ENCODE assay signal across 13 cellular contexts in genomic region chr10:102599565-102600327, GRCh38. TPM values are rescaled to one million over a fixed set of nuclear protein-coding genes. Genes with fewer than 3 reads are reported as not detected.
A peak's percentile ranks its signal among the peaks of the same experiment; 100 is the strongest.
DNase-seq lines count a peak whose midpoint lies in the region; ATAC-seq, FAIRE-seq and TF ChIP-seq lines count a peak whose summit lies in the region.
"Had no signal": no experiment of that assay in that cellular context is flagged by ENCODE, and none has a peak within 500 bp of the region (broad histone marks: within the 10 kb centered on the region; RNA-seq: fewer than 3 reads in every experiment).

No MANE protein-coding gene starts in this region.

- H3K4me2 ChIP-seq in BLaER1 treated with 17β-estradiol and CSF1 and Interleukin-3, amounts not matched to agents 10 nM and 100 nM = peak overlapping the region; percentile 51 to 83 (median 71)

- peaks cover 34 to 73% (median 61%) of the 10 kb centered on the region in 10 experiments for H3K4me1 ChIP-seq in BLaER1 treated with 17β-estradiol and CSF1 and Interleukin-3, amounts not matched to agents 10 nM and 100 nM

- H3K36me3 Mint-ChIP-seq in nephron progenitor cell (ENCODE audit: low read depth) = peaks cover 34% of the 10 kb centered on the region
- H3K36me3 Mint-ChIP-seq: activated naive CD4-positive, alpha-beta T cell treated with anti-CD3 and anti-CD28 coated beads, Interleukin-2, amount 50 U/mL, for 72 hours had no signal

- ATAC-seq in GM18907 (IDR thresholded peaks at IDR 0.05; ENCODE audit: unreplicated experiment) = no peak
- ATAC-seq: activated naive CD4-positive, alpha-beta T cell treated with anti-CD3 and anti-CD28 coated beads, Interleukin-2, amount 50 U/mL, for 72 hours; Panc1 had no signal

- DNase-seq in RPMI7951 (ENCODE audit: low read depth) (peak; percentile 76), fibroblast of the aortic adventitia (ENCODE audit: low read depth) (peak; percentile 74), nephron progenitor cell (no peak), NCI-H2107 (lab: John Stamatoyannopoulos, UW) (no peak), D721Med (ENCODE audit: insufficient read length, low spot score) (no peak)
- no peak for DNase-seq in stimulated activated CD4-positive, alpha-beta T cell treated with anti-CD3 and anti-CD28 coated beads, Interleukin-2, amount 100 ng/mL, for 24 hours
- DNase-seq: activated CD4-positive, alpha-beta T cell treated with anti-CD3 and anti-CD28 coated beads for 1 hour; HFFc6; NCI-H1436 had no signal

- FAIRE-seq in D721Med (lab: Jason Lieb, UNC) = no peak

- peak overlapping the region; percentile 50 for H3K4me3 Mint-ChIP-seq in nephron progenitor cell
- H3K4me3 Mint-ChIP-seq: HFFc6 had no signal

- no peaks in the 10 kb centered on the region for H3K27me3 ChIP-seq in BLaER1 treated with 17β-estradiol and CSF1 and Interleukin-3, amounts not matched to agents 10 nM and 100 nM

- peaks cover 69% of the 10 kb centered on the region for H3K4me1 Mint-ChIP-seq in nephron progenitor cell

- H3K36me3 ChIP-seq in BLaER1 treated with 17β-estradiol and CSF1 and Interleukin-3, amounts not matched to agents 10 nM and 100 nM = peaks cover 59 to 100% (median 78%) of the 10 kb centered on the region in 11 experiments

- no peaks in the 10 kb centered on the region for H3K9me3 ChIP-seq in BLaER1 treated with 17β-estradiol and CSF1 and Interleukin-3, amounts not matched to agents 10 nM and 100 nM (replicated peaks in 1 of 11)

- peak overlapping the region in 10 of 11 experiments; percentile 12 to 63 (median 39); a peak in 15 of 22 replicates for H3K27ac ChIP-seq in BLaER1 treated with 17β-estradiol and CSF1 and Interleukin-3, amounts not matched to agents 10 nM and 100 nM

- TF ChIP-seq CTCF in fibroblast of the aortic adventitia (IDR thresholded peaks at IDR 0.05; ENCODE audit: insufficient read depth, low read length) (no peak), nephron progenitor cell (IDR thresholded peaks at IDR 0.05) (no peak), D721Med (IDR thresholded peaks at IDR 0.05; ENCODE audit: insufficient read depth, missing control alignments) (no peak)

- H3K9me3 Mint-ChIP-seq in nephron progenitor cell = no peaks in the 10 kb centered on the region
- H3K9me3 Mint-ChIP-seq: activated naive CD4-positive, alpha-beta T cell treated with anti-CD3 and anti-CD28 coated beads, Interleukin-2, amount 50 U/mL, for 72 hours; HFFc6 had no signal

- H3K9ac ChIP-seq in BLaER1 treated with 17β-estradiol and CSF1 and Interleukin-3, amounts not matched to agents 10 nM and 100 nM = peak overlapping the region in 10 of 11 experiments; percentile 8 to 52 (median 26); a peak in 14 of 22 replicates

- no peak overlapping the region for H3K4me3 ChIP-seq in BLaER1 treated with 17β-estradiol and CSF1 and Interleukin-3, amounts not matched to agents 10 nM and 100 nM
- no peak overlapping the region for H3K4me3 ChIP-seq in fibroblast of the aortic adventitia (ENCODE audit: low read depth, low read length)

- H4K20me1 ChIP-seq in BLaER1 treated with 17β-estradiol and CSF1 and Interleukin-3, amounts not matched to agents 10 nM and 100 nM = peaks cover 0 to 28% (median 0%) of the 10 kb centered on the region in 11 experiments; a peak in 5 of 22 replicates

- H3K27ac Mint-ChIP-seq in nephron progenitor cell = peak overlapping the region; percentile 93
- H3K27ac Mint-ChIP-seq: HFFc6 had no signal

- H3K27me3 Mint-ChIP-seq in nephron progenitor cell (ENCODE audit: low read depth, poor library complexity) = no peaks in the 10 kb centered on the region

RNA-seq across cellular contexts. Expression of gene TRIM8, which starts 44.5 kb away (rescaled TPM):
- 39.3 and 52.8 TPM in 2 replicates for total RNA-seq in RPMI7951 (2014; rRNA removed; shearing (Covaris generic))
- 83.0 and 84.7 TPM in 2 replicates for total RNA-seq in fibroblast of the aortic adventitia (ENCODE audit: low replicate concordance)

Comparison
In these comparisons a context has a peak if more than half of its experiments do, and no peak if none do; other contexts are left out.
1. DNase-seq: peak in RPMI7951 (single experiment) and fibroblast of the aortic adventitia (single experiment); none in nephron progenitor cell (single experiment), NCI-H2107 (single experiment), D721Med (single experiment) and stimulated activated CD4-positive, alpha-beta T cell treated with anti-CD3 and anti-CD28 coated beads, Interleukin-2, amount 100 ng/mL, for 24 hours (0 of 2).